Comparison of ENCODE assay signal across 1 cellular context in genomic region chr17:80501739-80502577, GRCh38.
A peak's percentile ranks its signal among the peaks of the same experiment; 100 is the strongest.
TF ChIP-seq lines count a peak whose summit lies in the region.

No MANE protein-coding gene starts in this region.

TF ChIP-seq in HepG2, 621 proteins besides CTCF, POLR2A, EP300 and RAD21:
- no peak for TF ChIP-seq MIXL1 (CRISPR knock-in tag; IDR thresholded peaks at IDR 0.05)
- TF ChIP-seq MAFK (conservative IDR thresholded peaks at IDR 0.05 in 1 of 2, IDR thresholded peaks at IDR 0.05 in 1 of 2; ENCODE audit: low read length in 2 of 2): 0 out of 4 replicates have a peak, but pooled peaks of 1 of the 2 experiments have one; percentile 10
TF ChIP-seq in HepG2: peak in this region for 1.
